ENCODE assay signal across 16 cellular contexts in the genomic region with DNA sequence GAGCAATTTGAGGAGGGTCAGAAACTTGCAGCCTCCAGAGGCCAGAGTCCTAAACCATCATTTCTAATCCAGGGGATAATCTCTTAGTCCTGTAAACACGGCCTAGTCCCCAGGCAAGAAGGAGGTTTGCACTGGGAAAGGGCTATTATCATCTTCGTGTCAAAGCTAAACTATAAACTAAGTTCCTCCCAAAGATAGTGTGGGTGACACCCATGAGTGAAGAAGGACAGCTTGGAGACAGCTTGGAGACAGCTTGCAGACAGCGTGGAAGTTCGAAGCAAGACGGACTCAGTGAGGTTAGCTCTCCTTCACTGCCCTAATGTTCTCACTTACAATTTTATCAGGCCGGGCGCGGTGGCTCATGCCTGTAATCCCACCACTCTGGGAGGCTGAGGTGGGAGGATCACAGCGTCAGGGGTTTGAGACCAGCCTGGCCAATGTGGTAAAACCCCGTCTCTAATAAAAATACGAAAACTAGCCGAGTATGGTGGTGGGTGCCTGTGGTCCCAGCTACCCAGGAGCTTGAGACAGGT. TPM values are rescaled to one million over a fixed set of nuclear protein-coding genes. Genes with fewer than 3 reads are reported as not detected.
A peak's percentile ranks its signal among the peaks of the same experiment; 100 is the strongest.
DNase-seq lines count a peak whose midpoint lies in the region; ATAC-seq and TF ChIP-seq lines count a peak whose summit lies in the region.
"Had no signal": no experiment of that assay in that cellular context is flagged by ENCODE, and none has a peak within 500 bp of the region (broad histone marks: within the 10 kb centered on the region; RNA-seq: fewer than 3 reads in every experiment).

No MANE protein-coding gene starts in this region.

- no peaks in the 10 kb centered on the region for H3K27me3 Mint-ChIP-seq in osteocyte (ENCODE audit: unreplicated experiment)

- peak overlapping the region; percentile 57 for H3K4me2 ChIP-seq in hepatocyte

- no peaks in the 10 kb centered on the region for H4K20me1 ChIP-seq in hepatocyte (ENCODE audit: insufficient read depth, poor library complexity, severe bottlenecking)

- H3K36me3 ChIP-seq in RWPE2 (ENCODE audit: low read depth) (no peaks in the 10 kb centered on the region), hepatocyte (replicated peaks; ENCODE audit: insufficient read depth, low read depth) (no peaks in the 10 kb centered on the region), upper lobe of right lung (no peaks in the 10 kb centered on the region)
- H3K36me3 ChIP-seq: pancreas, SJCRH30, suprapubic skin had no signal

- H3K4me3 Mint-ChIP-seq in osteocyte (ENCODE audit: unreplicated experiment) = no peak overlapping the region
- H3K4me3 Mint-ChIP-seq: HFFc6 had no signal

- H3K27me3 ChIP-seq in RWPE2 (ENCODE audit: insufficient read depth, poor library complexity, severe bottlenecking) (no peaks in the 10 kb centered on the region), hepatocyte (no peaks in the 10 kb centered on the region), upper lobe of right lung (no peaks in the 10 kb centered on the region)
- H3K27me3 ChIP-seq: pancreas, SJCRH30 had no signal

- H3K9me3 Mint-ChIP-seq in osteocyte (ENCODE audit: unreplicated experiment) = no peaks in the 10 kb centered on the region
- H3K9me3 Mint-ChIP-seq: HFFc6 had no signal

- no peaks in the 10 kb centered on the region for H3K9me2 ChIP-seq in hepatocyte (replicated peaks; ENCODE audit: insufficient read depth)

- H3K27ac Mint-ChIP-seq in osteocyte (ENCODE audit: unreplicated experiment) = peak overlapping the region; percentile 23
- H3K27ac Mint-ChIP-seq: HFFc6 had no signal

- H3K27ac ChIP-seq in RWPE2 (ENCODE audit: poor library complexity, severe bottlenecking) = peak overlapping the region; percentile 34
- peak overlapping the region; percentile 81 for H3K27ac ChIP-seq in hepatocyte
- no peak overlapping the region for H3K27ac ChIP-seq in upper lobe of right lung
- H3K27ac ChIP-seq: SJCRH30, suprapubic skin had no signal

- peaks cover 16% of the 10 kb centered on the region for H3K4me1 ChIP-seq in RWPE2 (ENCODE audit: insufficient read depth, poor library complexity, severe bottlenecking)
- H3K4me1 ChIP-seq in hepatocyte (ENCODE audit: insufficient read depth) = peaks cover 26% of the 10 kb centered on the region
- H3K4me1 ChIP-seq in upper lobe of right lung = peaks cover 10% of the 10 kb centered on the region
- H3K4me1 ChIP-seq: SJCRH30 had no signal

- 44% methylated on average over 12 of the region's 12 CpGs for WGBS in hepatocyte (ENCODE audit: low lambda C conversion rate, missing lambda C conversion rate)

- TF ChIP-seq CTCF in RWPE2 (IDR thresholded peaks at IDR 0.05; ENCODE audit: poor library complexity, severe bottlenecking) (no peak), hepatocyte (IDR thresholded peaks at IDR 0.05; ENCODE audit: poor library complexity) (no peak), osteocyte (IDR thresholded peaks at IDR 0.05) (no peak), upper lobe of right lung (IDR thresholded peaks at IDR 0.05) (no peak)

- peak overlapping the region; percentile 14 for H2AFZ ChIP-seq in hepatocyte

- intact Hi-C loops in upper lobe of right lung (cut with DNase I) = no loop called here

- H3K79me2 ChIP-seq in hepatocyte = no peaks in the 10 kb centered on the region

- H3K9me3 ChIP-seq in RWPE2 (ENCODE audit: severe bottlenecking) (no peaks in the 10 kb centered on the region), hepatocyte (ENCODE audit: low read depth) (no peaks in the 10 kb centered on the region), upper lobe of right lung (no peaks in the 10 kb centered on the region)
- H3K9me3 ChIP-seq: pancreas, SJCRH30, suprapubic skin had no signal

- peaks cover 8% of the 10 kb centered on the region for H3K4me1 Mint-ChIP-seq in osteocyte (ENCODE audit: unreplicated experiment)

- no peaks in the 10 kb centered on the region for H3K36me3 Mint-ChIP-seq in osteocyte (ENCODE audit: unreplicated experiment)
- H3K36me3 Mint-ChIP-seq: brain had no signal

- H3K4me3 ChIP-seq in RWPE2 (ENCODE audit: severe bottlenecking) (no peak overlapping the region), hepatocyte (no peak overlapping the region), upper lobe of right lung (no peak overlapping the region)
- H3K4me3 ChIP-seq: pancreas had no signal

- peak; percentile 13 for ATAC-seq in GM21723 (IDR thresholded peaks at IDR 0.05; ENCODE audit: unreplicated experiment)
- ATAC-seq in RWPE2 (ENCODE audit: low read depth) = no peak; the same call in 2 of the 3 replicates
- ATAC-seq in upper lobe of right lung = no peak
- ATAC-seq in HG02885 (IDR thresholded peaks at IDR 0.05; ENCODE audit: poor library complexity, unreplicated experiment) = no peak

- DNase-seq in RWPE2 (ENCODE audit: low spot score) (peak; percentile 45), hepatocyte (ENCODE audit: low spot score) (no peak), osteocyte (ENCODE audit: extremely low spot score, unreplicated experiment) (peak; percentile 48), NCI-H1436 (lab: John Stamatoyannopoulos, UW) (no peak), upper lobe of right lung (no peak)
- DNase-seq in activated CD4-positive, alpha-beta T cell treated with anti-CD3 and anti-CD28 coated beads, Interleukin-2, amount 50 U/mL, for 48 hours = no peak
- DNase-seq: activated gamma-delta T cell; effector CD4-positive, alpha-beta T cell; HFFc6; NK-92 treated with Interleukin-12 subunit alpha and Interleukin-12 subunit beta, amount 100 ng/mL, for 24 hours had no signal

RNA-seq across cellular contexts. Expression of a gene that starts 19.3 kb away (rescaled TPM):
- total RNA-seq in hepatocyte (34.1 and 40.1 TPM in 2 replicates), osteocyte (10.9 and 12.1 TPM in 2 replicates), upper lobe of right lung (34.4 TPM)
- 22.0 and 25.7 TPM in 2 replicates for polyA plus RNA-seq in hepatocyte

RNA-seq across cellular contexts. Expression of a gene that starts 56.7 kb away (rescaled TPM):
- total RNA-seq in hepatocyte (39.6 and 40.7 TPM in 2 replicates), osteocyte (47.5 and 49.9 TPM in 2 replicates), upper lobe of right lung (55.1 TPM)
- 69.2 and 69.3 TPM in 2 replicates for polyA plus RNA-seq in hepatocyte

Comparison
In these comparisons a context has a peak if more than half of its experiments do, and no peak if none do; other contexts are left out.
1. DNase-seq: peak in RWPE2 (single experiment) and osteocyte (single experiment); none in hepatocyte (single experiment), NCI-H1436 (single experiment), upper lobe of right lung (single experiment) and activated CD4-positive, alpha-beta T cell treated with anti-CD3 and anti-CD28 coated beads, Interleukin-2, amount 50 U/mL, for 48 hours (0 of 2).